Comparison of ENCODE assay signal across 1 cellular context in genomic region chr11:65900125-65900898, GRCh38.
TF ChIP-seq lines count a peak whose summit lies in the region.

Gene FOSL1 (minus strand): TSS chr11:65900388. CDS start chr11:65900339, 49 bp downstream.

TF ChIP-seq in H1, 55 proteins besides CTCF, POLR2A, EP300 and RAD21 (continued from another document):
- TF ChIP-seq HDAC6 (IDR thresholded peaks at IDR 0.05; ENCODE audit: low read depth, low read length) (no peak), MAFK (IDR thresholded peaks at IDR 0.05; ENCODE audit: low read depth, low read length) (no peak), CREB1 (IDR thresholded peaks at IDR 0.05) (peak; percentile 87), RNF2 (IDR thresholded peaks at IDR 0.05; ENCODE audit: borderline replicate concordance, low read depth, low read length, missing control alignments, poor library complexity, severe bottlenecking) (no peak), SP1 (IDR thresholded peaks at IDR 0.05; ENCODE audit: low read depth, low read length) (peak; percentile 45; the same call in 1 of the 2 replicates), TAF7 (optimal IDR thresholded peaks at IDR 0.05; ENCODE audit: borderline replicate concordance, low read depth, low read length) (no peak), KDM5A (IDR thresholded peaks at IDR 0.05; ENCODE audit: low read length) (no peak), JUND (IDR thresholded peaks at IDR 0.05; ENCODE audit: low read length) (peak; percentile 66), SUZ12 (IDR thresholded peaks at IDR 0.05; ENCODE audit: low read length) (no peak), SAP30 (IDR thresholded peaks at IDR 0.05; ENCODE audit: insufficient read depth, insufficient replicate concordance, low read length) (no peak), ATF2 (IDR thresholded peaks at IDR 0.05; ENCODE audit: low read length) (no peak), SIX5 (IDR thresholded peaks at IDR 0.05; ENCODE audit: low read depth, low read length) (no peak), CBX5 (IDR thresholded peaks at IDR 0.05; ENCODE audit: low read depth, low read length) (no peak), NANOG (IDR thresholded peaks at IDR 0.05; ENCODE audit: insufficient read depth, low read depth, low read length, poor library complexity, severe bottlenecking) (no peak), RXRA (IDR thresholded peaks at IDR 0.05; ENCODE audit: insufficient read depth, low read depth, low read length) (no peak), FOSL1 (IDR thresholded peaks at IDR 0.05; ENCODE audit: insufficient read depth, low read depth, low read length) (no peak), SIN3A (conservative IDR thresholded peaks at IDR 0.05 in 1 of 2, IDR thresholded peaks at IDR 0.05 in 1 of 2; ENCODE audit: low read depth in 1 of 2, low read length in 2 of 2) (peak in 1 of 2 experiments; percentile 57; a peak in 1 of 4 replicates), SP4 (IDR thresholded peaks at IDR 0.05; ENCODE audit: low read length) (no peak), GABPA (IDR thresholded peaks at IDR 0.05; ENCODE audit: borderline replicate concordance, insufficient read depth, low read length) (no peak), BCL11A (IDR thresholded peaks at IDR 0.05; ENCODE audit: low read depth in 2 of 2, low read length in 2 of 2) (no peak), ASH2L (IDR thresholded peaks at IDR 0.05; ENCODE audit: low read length) (peak; percentile 79), CHD2 (IDR thresholded peaks at IDR 0.05; ENCODE audit: low read length) (0 out of 2 replicates have a peak, but pooled peaks have one; percentile 4), EGR1 (IDR thresholded peaks at IDR 0.05; ENCODE audit: borderline replicate concordance, low read depth, low read length) (no peak), KDM4A (IDR thresholded peaks at IDR 0.05; ENCODE audit: low read depth, low read length, severe bottlenecking) (no peak), TBP (IDR thresholded peaks at IDR 0.05; ENCODE audit: low read depth, low read length) (peak; percentile 80), JUN (IDR thresholded peaks at IDR 0.05; ENCODE audit: low read depth, low read length) (no peak), YY1 (IDR thresholded peaks at IDR 0.05; ENCODE audit: low read depth, low read length) (no peak), SP2 (IDR thresholded peaks at IDR 0.05; ENCODE audit: low read length) (no peak), BRCA1 (IDR thresholded peaks at IDR 0.05; ENCODE audit: low read depth, low read length) (no peak), EZH2 (IDR thresholded peaks at IDR 0.05; ENCODE audit: low read depth, low read length, severe bottlenecking) (no peak), PHF8 (conservative IDR thresholded peaks at IDR 0.05; ENCODE audit: low read depth, low read length) (no peak; the same call in 1 of the 2 replicates), USF2 (IDR thresholded peaks at IDR 0.05; ENCODE audit: low read length) (no peak), KDM1A (IDR thresholded peaks at IDR 0.05; ENCODE audit: borderline replicate concordance, low read length) (no peak), MAX (IDR thresholded peaks at IDR 0.05) (peak; percentile 92), CBX8 (IDR thresholded peaks at IDR 0.05; ENCODE audit: borderline replicate concordance, low read depth, low read length) (no peak), CHD1 (IDR thresholded peaks at IDR 0.05; ENCODE audit: low read depth, low read length) (peak; percentile 59; the same call in 1 of the 2 replicates), NRF1 (IDR thresholded peaks at IDR 0.05; ENCODE audit: low read depth, low read length) (no peak), SRF (IDR thresholded peaks at IDR 0.05; ENCODE audit: low read depth, low read length) (peak; percentile 96), RBBP5 (IDR thresholded peaks at IDR 0.05; ENCODE audit: borderline replicate concordance, low read depth, low read length) (no peak)
- TF ChIP-seq, protein P1, sequence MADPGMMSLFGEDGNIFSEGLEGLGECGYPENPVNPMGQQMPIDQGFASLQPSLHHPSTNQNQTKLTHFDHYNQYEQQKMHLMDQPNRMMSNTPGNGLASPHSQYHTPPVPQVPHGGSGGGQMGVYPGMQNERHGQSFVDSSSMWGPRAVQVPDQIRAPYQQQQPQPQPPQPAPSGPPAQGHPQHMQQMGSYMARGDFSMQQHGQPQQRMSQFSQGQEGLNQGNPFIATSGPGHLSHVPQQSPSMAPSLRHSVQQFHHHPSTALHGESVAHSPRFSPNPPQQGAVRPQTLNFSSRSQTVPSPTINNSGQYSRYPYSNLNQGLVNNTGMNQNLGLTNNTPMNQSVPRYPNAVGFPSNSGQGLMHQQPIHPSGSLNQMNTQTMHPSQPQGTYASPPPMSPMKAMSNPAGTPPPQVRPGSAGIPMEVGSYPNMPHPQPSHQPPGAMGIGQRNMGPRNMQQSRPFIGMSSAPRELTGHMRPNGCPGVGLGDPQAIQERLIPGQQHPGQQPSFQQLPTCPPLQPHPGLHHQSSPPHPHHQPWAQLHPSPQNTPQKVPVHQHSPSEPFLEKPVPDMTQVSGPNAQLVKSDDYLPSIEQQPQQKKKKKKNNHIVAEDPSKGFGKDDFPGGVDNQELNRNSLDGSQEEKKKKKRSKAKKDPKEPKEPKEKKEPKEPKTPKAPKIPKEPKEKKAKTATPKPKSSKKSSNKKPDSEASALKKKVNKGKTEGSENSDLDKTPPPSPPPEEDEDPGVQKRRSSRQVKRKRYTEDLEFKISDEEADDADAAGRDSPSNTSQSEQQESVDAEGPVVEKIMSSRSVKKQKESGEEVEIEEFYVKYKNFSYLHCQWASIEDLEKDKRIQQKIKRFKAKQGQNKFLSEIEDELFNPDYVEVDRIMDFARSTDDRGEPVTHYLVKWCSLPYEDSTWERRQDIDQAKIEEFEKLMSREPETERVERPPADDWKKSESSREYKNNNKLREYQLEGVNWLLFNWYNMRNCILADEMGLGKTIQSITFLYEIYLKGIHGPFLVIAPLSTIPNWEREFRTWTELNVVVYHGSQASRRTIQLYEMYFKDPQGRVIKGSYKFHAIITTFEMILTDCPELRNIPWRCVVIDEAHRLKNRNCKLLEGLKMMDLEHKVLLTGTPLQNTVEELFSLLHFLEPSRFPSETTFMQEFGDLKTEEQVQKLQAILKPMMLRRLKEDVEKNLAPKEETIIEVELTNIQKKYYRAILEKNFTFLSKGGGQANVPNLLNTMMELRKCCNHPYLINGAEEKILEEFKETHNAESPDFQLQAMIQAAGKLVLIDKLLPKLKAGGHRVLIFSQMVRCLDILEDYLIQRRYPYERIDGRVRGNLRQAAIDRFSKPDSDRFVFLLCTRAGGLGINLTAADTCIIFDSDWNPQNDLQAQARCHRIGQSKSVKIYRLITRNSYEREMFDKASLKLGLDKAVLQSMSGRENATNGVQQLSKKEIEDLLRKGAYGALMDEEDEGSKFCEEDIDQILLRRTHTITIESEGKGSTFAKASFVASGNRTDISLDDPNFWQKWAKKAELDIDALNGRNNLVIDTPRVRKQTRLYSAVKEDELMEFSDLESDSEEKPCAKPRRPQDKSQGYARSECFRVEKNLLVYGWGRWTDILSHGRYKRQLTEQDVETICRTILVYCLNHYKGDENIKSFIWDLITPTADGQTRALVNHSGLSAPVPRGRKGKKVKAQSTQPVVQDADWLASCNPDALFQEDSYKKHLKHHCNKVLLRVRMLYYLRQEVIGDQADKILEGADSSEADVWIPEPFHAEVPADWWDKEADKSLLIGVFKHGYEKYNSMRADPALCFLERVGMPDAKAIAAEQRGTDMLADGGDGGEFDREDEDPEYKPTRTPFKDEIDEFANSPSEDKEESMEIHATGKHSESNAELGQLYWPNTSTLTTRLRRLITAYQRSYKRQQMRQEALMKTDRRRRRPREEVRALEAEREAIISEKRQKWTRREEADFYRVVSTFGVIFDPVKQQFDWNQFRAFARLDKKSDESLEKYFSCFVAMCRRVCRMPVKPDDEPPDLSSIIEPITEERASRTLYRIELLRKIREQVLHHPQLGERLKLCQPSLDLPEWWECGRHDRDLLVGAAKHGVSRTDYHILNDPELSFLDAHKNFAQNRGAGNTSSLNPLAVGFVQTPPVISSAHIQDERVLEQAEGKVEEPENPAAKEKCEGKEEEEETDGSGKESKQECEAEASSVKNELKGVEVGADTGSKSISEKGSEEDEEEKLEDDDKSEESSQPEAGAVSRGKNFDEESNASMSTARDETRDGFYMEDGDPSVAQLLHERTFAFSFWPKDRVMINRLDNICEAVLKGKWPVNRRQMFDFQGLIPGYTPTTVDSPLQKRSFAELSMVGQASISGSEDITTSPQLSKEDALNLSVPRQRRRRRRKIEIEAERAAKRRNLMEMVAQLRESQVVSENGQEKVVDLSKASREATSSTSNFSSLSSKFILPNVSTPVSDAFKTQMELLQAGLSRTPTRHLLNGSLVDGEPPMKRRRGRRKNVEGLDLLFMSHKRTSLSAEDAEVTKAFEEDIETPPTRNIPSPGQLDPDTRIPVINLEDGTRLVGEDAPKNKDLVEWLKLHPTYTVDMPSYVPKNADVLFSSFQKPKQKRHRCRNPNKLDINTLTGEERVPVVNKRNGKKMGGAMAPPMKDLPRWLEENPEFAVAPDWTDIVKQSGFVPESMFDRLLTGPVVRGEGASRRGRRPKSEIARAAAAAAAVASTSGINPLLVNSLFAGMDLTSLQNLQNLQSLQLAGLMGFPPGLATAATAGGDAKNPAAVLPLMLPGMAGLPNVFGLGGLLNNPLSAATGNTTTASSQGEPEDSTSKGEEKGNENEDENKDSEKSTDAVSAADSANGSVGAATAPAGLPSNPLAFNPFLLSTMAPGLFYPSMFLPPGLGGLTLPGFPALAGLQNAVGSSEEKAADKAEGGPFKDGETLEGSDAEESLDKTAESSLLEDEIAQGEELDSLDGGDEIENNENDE (IDR thresholded peaks at IDR 0.05; ENCODE audit: insufficient replicate concordance, low read length), result no peak
